Comparison of ENCODE assay signal across 26 cellular contexts in the genomic region with DNA sequence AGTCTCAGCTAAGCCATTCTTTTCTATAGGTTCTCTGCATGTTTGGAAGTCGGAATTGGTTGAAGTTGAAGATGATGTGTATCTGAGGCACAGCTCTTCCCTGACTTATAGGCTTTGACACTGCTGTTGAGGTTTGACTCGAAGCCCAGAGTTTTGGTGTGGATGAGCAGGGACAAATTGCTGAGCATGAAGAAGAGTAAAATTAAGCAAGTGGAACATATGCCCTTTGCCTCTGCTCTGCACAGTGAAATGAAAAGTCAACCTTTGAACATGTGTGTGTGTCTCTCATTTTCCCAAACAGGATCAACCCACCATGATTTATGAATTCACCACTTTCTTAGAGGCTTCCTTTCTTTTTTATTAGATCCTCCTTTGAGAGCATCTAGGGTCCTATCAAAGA. TPM values are rescaled to one million over a fixed set of nuclear protein-coding genes. Genes with fewer than 3 reads are reported as not detected.
DNase-seq lines count a peak whose midpoint lies in the region; ATAC-seq, FAIRE-seq and TF ChIP-seq lines count a peak whose summit lies in the region.
"Had no signal": no experiment of that assay in that cellular context is flagged by ENCODE, and none has a peak within 500 bp of the region (broad histone marks: within the 10 kb centered on the region; RNA-seq: fewer than 3 reads in every experiment).

No MANE protein-coding gene starts in this region.

- H3K27me3 Mint-ChIP-seq in CD8-positive, alpha-beta memory T cell, result peaks cover 0 to 11% of the 10 kb centered on the region in 2 donors

- peaks cover 0 to 2% (median 0%) of the 10 kb centered on the region in 5 donors for H3K9me3 Mint-ChIP-seq in CD8-positive, alpha-beta memory T cell

- H3K9me1 ChIP-seq in IMR-90 (ENCODE audit: insufficient read depth, low read length), result no peaks in the 10 kb centered on the region; the same call in 1 of the 2 replicates

- no peak overlapping the region for H3K9ac ChIP-seq in BLaER1 treated with 17β-estradiol and CSF1 and Interleukin-3, amounts not matched to agents 10 nM and 100 nM
- no peak overlapping the region for H3K9ac ChIP-seq in IMR-90 (ENCODE audit: low read depth, low read length)
- H3K9ac ChIP-seq in H1 (replicated peaks in 1 of 4; ENCODE audit: extremely low read depth in 1 of 4, low read depth in 3 of 4, low read length in 3 of 4), result no peak overlapping the region

- H2AK5ac ChIP-seq in IMR-90 (ENCODE audit: low read depth, low read length) (0 out of 2 replicates have a peak overlapping the region, but pooled peaks have one; percentile 16), H1 (ENCODE audit: low read depth, low read length) (no peak overlapping the region)

- peak overlapping the region in 6 of 11 experiments; percentile 8 to 58 (median 24); a peak in 7 of 22 replicates for H3K27ac ChIP-seq in BLaER1 treated with 17β-estradiol and CSF1 and Interleukin-3, amounts not matched to agents 10 nM and 100 nM
- no peak overlapping the region for H3K27ac ChIP-seq in IMR-90 (ENCODE audit: insufficient read depth, low read length)
- H3K27ac ChIP-seq in H1 (ENCODE audit: low read depth, low read length), result no peak overlapping the region
- H3K27ac ChIP-seq in CD8-positive, alpha-beta memory T cell (ENCODE audit: low read depth, low read length), result no peak overlapping the region
- no peak overlapping the region for H3K27ac ChIP-seq in pancreas
- H3K27ac ChIP-seq: SJSA1 had no signal

- H4K8ac ChIP-seq in IMR-90 (ENCODE audit: low read depth in 2 of 2, low read length in 2 of 2) (peak overlapping the region in 1 of 2 experiments; percentile 32; a peak in 1 of 4 replicates), H1 (ENCODE audit: extremely low read depth, insufficient read depth, low read length) (no peak overlapping the region)

- TF ChIP-seq CTCF in IMR-90 (conservative IDR thresholded peaks at IDR 0.05; ENCODE audit: low read depth, low read length), result no peak
- TF ChIP-seq CTCF in H1 (IDR thresholded peaks at IDR 0.05; ENCODE audit: control extremely low read depth in 1 of 3, insufficient read depth in 1 of 3, low read depth in 1 of 3, low read length in 3 of 3), result no peak
- TF ChIP-seq CTCF in pancreas (IDR thresholded peaks at IDR 0.05), result no peak

- dilution Hi-C loops in IMR-90 (cut with HindIII; ENCODE audit: low sequenced_read_pairs, unreplicated experiment), result no loop called here

- WGBS in IMR-90 (ENCODE audit: extremely low coverage in 2 of 2, insufficient read length in 1 of 2), 2 experiments, result 88% methylated on average over 1 of the region's 2 CpGs; no CpG with 5 or more reads in 1 of the 2 experiments
- WGBS in H1 (ENCODE audit: extremely low coverage in 1 of 2, insufficient coverage in 1 of 2, insufficient read length in 1 of 2, insufficient replicate concordance in 2 of 2, low coverage in 1 of 2, low lambda C conversion rate in 2 of 2, missing lambda C conversion rate in 1 of 2), 2 experiments, result 91% methylated on average over 2 of the region's 2 CpGs; no CpG with 5 or more reads in 1 of the 2 experiments
- WGBS in pancreas, 2 donors, result 70 to 86% methylated on average over 2 of the region's 2 CpGs

- CTCF ChIA-PET in IMR-90 (lab: Yijun Ruan, JAX), result interaction anchor here (0.6 to 0.8 kb wide), 3 partner anchors 293 to 482 kb away, joined by 3 to 6 read pairs (median 5); no protein-coding TSS in a partner anchor
- CTCF ChIA-PET in H1 (lab: Charles Lee; ENCODE audit: partially characterized antibody), result no interaction called here
- CTCF ChIA-PET in CD8-positive, alpha-beta memory T cell (lab: Charles Lee), result no interaction called here

- FAIRE-seq in H1 (lab: Jason Lieb, UNC) (no peak), pancreas (lab: Jason Lieb, UNC) (no peak)
- FAIRE-seq: GM12892, RCC 7860 had no signal

- no peak overlapping the region for H2BK5ac ChIP-seq in IMR-90 (ENCODE audit: low read depth, low read length, poor library complexity, severe bottlenecking)
- H2BK5ac ChIP-seq in H1 (ENCODE audit: low read depth, low read length), result no peak overlapping the region

- no peak overlapping the region for H3K4me3 ChIP-seq in BLaER1 treated with 17β-estradiol and CSF1 and Interleukin-3, amounts not matched to agents 10 nM and 100 nM
- no peak overlapping the region for H3K4me3 ChIP-seq in IMR-90 (ENCODE audit: insufficient read depth, low read depth, low read length)
- H3K4me3 ChIP-seq in H1 (ENCODE audit: extremely low read depth in 1 of 4, insufficient read depth in 2 of 4, low read depth in 3 of 4, low read length in 4 of 4), result no peak overlapping the region
- H3K4me3 ChIP-seq in CD8-positive, alpha-beta memory T cell (ENCODE audit: low read length), result no peak overlapping the region
- H3K4me3 ChIP-seq in pancreas, result no peak overlapping the region
- H3K4me3 ChIP-seq: GM23338, SJSA1 had no signal

- no peaks in the 10 kb centered on the region for H4K20me1 ChIP-seq in BLaER1 treated with 17β-estradiol and CSF1 and Interleukin-3, amounts not matched to agents 10 nM and 100 nM
- H4K20me1 ChIP-seq in IMR-90 (ENCODE audit: insufficient read depth, low read length) (no peaks in the 10 kb centered on the region), H1 (replicated peaks in 1 of 2; ENCODE audit: control insufficient read depth in 1 of 2, insufficient read depth in 2 of 2, low read length in 2 of 2) (no peaks in the 10 kb centered on the region)

- in situ Hi-C loops in IMR-90 (cut with MboI; ENCODE audit: low sequenced_read_pairs), result loop anchor here (10.0 kb wide), 4 partner anchors 256 to 906 kb away; partner anchors contain the start of gene NR3C1

- no peaks in the 10 kb centered on the region for H3K27me3 ChIP-seq in BLaER1 treated with 17β-estradiol and CSF1 and Interleukin-3, amounts not matched to agents 10 nM and 100 nM
- H3K27me3 ChIP-seq in IMR-90 (ENCODE audit: control insufficient read depth, insufficient read depth, low read length), result no peaks in the 10 kb centered on the region
- H3K27me3 ChIP-seq in H1 (replicated peaks in 1 of 4; ENCODE audit: control insufficient read depth in 3 of 4, extremely low read depth in 1 of 4, insufficient read depth in 3 of 4, low read length in 3 of 4), result no peaks in the 10 kb centered on the region
- no peaks in the 10 kb centered on the region for H3K27me3 ChIP-seq in CD8-positive, alpha-beta memory T cell (ENCODE audit: insufficient read depth, low read length, poor library complexity, severe bottlenecking)
- no peaks in the 10 kb centered on the region for H3K27me3 ChIP-seq in pancreas
- H3K27me3 ChIP-seq: SJSA1 had no signal

- H2AFZ ChIP-seq in IMR-90 (replicated peaks; ENCODE audit: low read length, poor library complexity), result no peak overlapping the region
- 0 out of 2 replicates have a peak overlapping the region, but pooled peaks have one; percentile 51 for H2AFZ ChIP-seq in H1 (ENCODE audit: low read length)
- H2AFZ ChIP-seq: GM23338 had no signal

- H3K56ac ChIP-seq in IMR-90 (ENCODE audit: extremely low read depth, insufficient read depth, low read length) (no peak overlapping the region), H1 (replicated peaks; ENCODE audit: insufficient read length, low read depth, low read length) (no peak overlapping the region)

- H3K23ac ChIP-seq in IMR-90 (ENCODE audit: low read depth, low read length) (peak overlapping the region; percentile 14; the same call in 1 of the 2 replicates), H1 (ENCODE audit: insufficient read length) (no peak overlapping the region)

- H3K4me1 ChIP-seq in BLaER1 treated with 17β-estradiol and CSF1 and Interleukin-3, amounts not matched to agents 10 nM and 100 nM, result peaks cover 15 to 67% (median 34%) of the 10 kb centered on the region in 10 experiments
- H3K4me1 ChIP-seq in IMR-90 (ENCODE audit: control insufficient read depth, insufficient read depth, low read length) (peaks cover 4% of the 10 kb centered on the region; the same call in 1 of the 2 replicates), H1 (replicated peaks in 1 of 4; ENCODE audit: control insufficient read depth in 3 of 4, insufficient read depth in 4 of 4, low read length in 3 of 4) (no peaks in the 10 kb centered on the region), pancreas (no peaks in the 10 kb centered on the region)
- no peaks in the 10 kb centered on the region for H3K4me1 ChIP-seq in CD8-positive, alpha-beta memory T cell (ENCODE audit: insufficient read depth, low read length)
- H3K4me1 ChIP-seq: SJSA1 had no signal

- H2BK15ac ChIP-seq in IMR-90 (ENCODE audit: low read depth, low read length), result peak overlapping the region; percentile 10; the same call in 1 of the 3 replicates
- H2BK15ac ChIP-seq in H1 (ENCODE audit: low read length), result no peak overlapping the region

- H3K14ac ChIP-seq in IMR-90 (replicated peaks; ENCODE audit: low read depth, low read length) (peak overlapping the region; percentile 82), H1 (ENCODE audit: insufficient read length) (no peak overlapping the region)

- intact Hi-C loops in IMR-90 (cut with micrococcal nuclease), result loop anchor here (5.0 to 10.0 kb wide), 3 partner anchors 616 to 898 kb away; no protein-coding TSS in a partner anchor
- intact Hi-C loops in pancreas (cut with DNase I), result loop anchor here in 1 of 3 donors (10.0 kb wide), 1 partner anchor 896 kb away; no protein-coding TSS in a partner anchor

- H3K9me3 ChIP-seq in BLaER1 treated with 17β-estradiol and CSF1 and Interleukin-3, amounts not matched to agents 10 nM and 100 nM (replicated peaks in 1 of 11), result peaks cover 6 to 66% (median 37%) of the 10 kb centered on the region in 11 experiments; a peak in 20 of 22 replicates
- H3K9me3 ChIP-seq in IMR-90 (ENCODE audit: control insufficient read depth, insufficient read depth, low read length) (no peaks in the 10 kb centered on the region), H1 (ENCODE audit: insufficient read depth in 2 of 2, low read depth in 1 of 2, low read length in 1 of 2) (no peaks in the 10 kb centered on the region), pancreas (no peaks in the 10 kb centered on the region)
- no peaks in the 10 kb centered on the region for H3K9me3 ChIP-seq in CD8-positive, alpha-beta memory T cell (ENCODE audit: low read length)
- H3K9me3 ChIP-seq: SJSA1 had no signal

- H3K36me3 Mint-ChIP-seq in CD8-positive, alpha-beta memory T cell, result no peaks in the 10 kb centered on the region
- H3K36me3 Mint-ChIP-seq: CD8-positive, alpha-beta T cell had no signal

- H3K27ac Mint-ChIP-seq in CD8-positive, alpha-beta memory T cell, result no peak overlapping the region
- H3K27ac Mint-ChIP-seq: CD8-positive, alpha-beta T cell; GM23338 had no signal

- no peak for TF ChIP-seq EP300 in H1 (IDR thresholded peaks at IDR 0.05; ENCODE audit: borderline replicate concordance in 1 of 2, low read depth in 2 of 2, low read length in 2 of 2)

- no peak overlapping the region for H2BK12ac ChIP-seq in H1 (ENCODE audit: low read depth, low read length)

- no peak overlapping the region for H3K4me3 Mint-ChIP-seq in CD8-positive, alpha-beta memory T cell
- H3K4me3 Mint-ChIP-seq: CD8-positive, alpha-beta T cell; GM23338 had no signal

- H3K79me2 ChIP-seq in H1 (ENCODE audit: control insufficient read depth in 1 of 2, insufficient read depth in 2 of 2, low read length in 2 of 2), result no peaks in the 10 kb centered on the region

- H3K4ac ChIP-seq in IMR-90 (ENCODE audit: low read depth, low read length), result no peak overlapping the region; the same call in 1 of the 2 replicates
- H3K4ac ChIP-seq in H1 (replicated peaks; ENCODE audit: insufficient read length, low read depth, low read length), result no peak overlapping the region

- H4K91ac ChIP-seq in IMR-90 (ENCODE audit: insufficient read depth, low read depth, low read length) (no peak overlapping the region), H1 (replicated peaks; ENCODE audit: insufficient read length, low read length) (no peak overlapping the region)

- no peak for ATAC-seq in IMR-90 (ENCODE audit: low read depth)
- ATAC-seq in HG02852 (IDR thresholded peaks at IDR 0.05; ENCODE audit: unreplicated experiment), result no peak
- no peak for ATAC-seq in pancreas
- ATAC-seq: CD8-positive, alpha-beta T cell; GM23338; Right ventricle myocardium inferior had no signal

- no peaks in the 10 kb centered on the region for H3K79me1 ChIP-seq in IMR-90 (ENCODE audit: low read depth in 1 of 2, low read length in 2 of 2)
- no peaks in the 10 kb centered on the region for H3K79me1 ChIP-seq in H1 (ENCODE audit: low read depth, low read length)

- DNase-seq in IMR-90, result no peak
- no peak for DNase-seq in H1 (ENCODE audit: low read depth in 1 of 2, low spot score in 2 of 2)
- DNase-seq in myocyte (ENCODE audit: low read depth), result peak; percentile 41
- no peak for DNase-seq in CD8-positive, alpha-beta memory T cell
- DNase-seq in pancreas, result no peak
- DNase-seq: C1 segment of cervical spinal cord; Calu3; CD8-positive, alpha-beta T cell; HCEC 1CT; KBM-7; NCI-H1092; NCI-H146; NCI-H2029 treated with DMSO at 0.1 percent for 48 hours; NCI-H2171; NCI-H345; NCI-H524; OCI-M1 had no signal

- H3K4me2 ChIP-seq in BLaER1 treated with 17β-estradiol and CSF1 and Interleukin-3, amounts not matched to agents 10 nM and 100 nM, result peak overlapping the region in 8 of 11 experiments; percentile 2 to 36 (median 24); a peak in 7 of 22 replicates
- H3K4me2 ChIP-seq in IMR-90 (ENCODE audit: low read depth, low read length) (peak overlapping the region; percentile 20; the same call in 1 of the 2 replicates), H1 (ENCODE audit: insufficient read depth in 1 of 2, low read depth in 2 of 2, low read length in 2 of 2) (no peak overlapping the region)
- H3K4me2 ChIP-seq: GM23338 had no signal

- TF ChIP-seq POLR2A in IMR-90 (IDR thresholded peaks at IDR 0.05; ENCODE audit: low read depth, low read length) (no peak), H1 (IDR thresholded peaks at IDR 0.05; ENCODE audit: control extremely low read depth in 1 of 2, low read depth in 2 of 2, low read length in 2 of 2) (no peak)

- H2BK20ac ChIP-seq in IMR-90 (ENCODE audit: low read depth, low read length), result peak overlapping the region; percentile 21; the same call in 1 of the 2 replicates
- no peak overlapping the region for H2BK20ac ChIP-seq in H1 (ENCODE audit: low read length)

- POLR2A ChIA-PET in IMR-90 (lab: Charles Lee; ENCODE audit: unreplicated experiment), result no interaction called here
- POLR2A ChIA-PET in H1 (lab: Charles Lee; ENCODE audit: partially characterized antibody), result interaction anchor here (0.7 kb wide), 1 partner anchor 1515 kb away, joined by 3 read pairs; no protein-coding TSS in a partner anchor
- POLR2A ChIA-PET in CD8-positive, alpha-beta memory T cell (lab: Charles Lee), result interaction anchor here (0.6 kb wide), 1 partner anchor 811 kb away, joined by 8 read pairs; no protein-coding TSS in a partner anchor

- BruUV-seq in IMR-90 (replicated peaks; lab: Mats Ljungman, UMichigan), result no TSS peak

- H2BK120ac ChIP-seq in IMR-90 (ENCODE audit: low read depth, low read length), result peak overlapping the region; percentile 73; the same call in 1 of the 2 replicates
- no peak overlapping the region for H2BK120ac ChIP-seq in H1 (replicated peaks; ENCODE audit: low read depth, low read length)

- H2AK9ac ChIP-seq in IMR-90 (replicated peaks; ENCODE audit: low read depth, low read length, poor library complexity), result no peak overlapping the region

- no peaks in the 10 kb centered on the region for H3K4me1 Mint-ChIP-seq in CD8-positive, alpha-beta memory T cell
- H3K4me1 Mint-ChIP-seq: GM23338 had no signal

- H3K36me3 ChIP-seq in BLaER1 treated with 17β-estradiol and CSF1 and Interleukin-3, amounts not matched to agents 10 nM and 100 nM, result peaks cover 0 to 27% (median 0%) of the 10 kb centered on the region in 11 experiments; a peak in 5 of 22 replicates
- H3K36me3 ChIP-seq in IMR-90 (ENCODE audit: control insufficient read depth, insufficient read depth, low read length) (no peaks in the 10 kb centered on the region), H1 (ENCODE audit: control insufficient read depth in 2 of 4, insufficient read depth in 4 of 4, low read length in 3 of 4) (no peaks in the 10 kb centered on the region), pancreas (no peaks in the 10 kb centered on the region)
- no peaks in the 10 kb centered on the region for H3K36me3 ChIP-seq in CD8-positive, alpha-beta memory T cell (ENCODE audit: insufficient read depth, low read length)
- H3K36me3 ChIP-seq: SJSA1 had no signal

- peak overlapping the region; percentile 27; the same call in 1 of the 2 replicates for H4K5ac ChIP-seq in IMR-90 (ENCODE audit: low read depth, low read length)
- no peak overlapping the region for H4K5ac ChIP-seq in H1 (ENCODE audit: insufficient read length, low read depth, low read length)

- peak overlapping the region; percentile 22; the same call in 1 of the 2 replicates for H3K18ac ChIP-seq in IMR-90 (ENCODE audit: low read depth, low read length)
- H3K18ac ChIP-seq in H1 (ENCODE audit: extremely low read depth, low read length), result no peak overlapping the region

- TF ChIP-seq RAD21 in IMR-90 (IDR thresholded peaks at IDR 0.05; ENCODE audit: low read length) (no peak), H1 (IDR thresholded peaks at IDR 0.05 in 1 of 2, conservative IDR thresholded peaks at IDR 0.05 in 1 of 2; ENCODE audit: low read depth in 2 of 2, low read length in 2 of 2) (no peak)

- H3K23me2 ChIP-seq in H1 (ENCODE audit: low read depth, low read length), result no peaks in the 10 kb centered on the region

RNA-seq across cellular contexts. Expression of gene HMHB1, which starts 8.5 kb away (rescaled TPM):
- total RNA-seq in IMR-90 (2012; rRNA removed) (not detected in 2 replicates), myocyte (not detected in 2 replicates), pancreas (not detected)
- polyA plus RNA-seq in IMR-90 (2012; rRNA removed) (not detected in 2 replicates), H1 (2011; rRNA removed) (not detected in 2 replicates), pancreas (not detected)
- not detected in 2 replicates for polyA plus RNA-seq in IMR-90 (2012; cell fraction: cytosol; rRNA removed)
- polyA plus RNA-seq in IMR-90 (2012; cell fraction: nucleus; rRNA removed; ENCODE audit: low replicate concordance), result not detected in 2 replicates
- total RNA-seq in H1 (2021; fragmentation: NEBNext Ultra II Directional; extraction: Animal tissue kit (Norgen Biotek cat#: 25700)), result not detected in 2 replicates
- not detected for polyA plus RNA-seq in H1 (2011; cell fraction: cytosol; rRNA removed)
- not detected for polyA plus RNA-seq in H1 (2011; cell fraction: nucleus; rRNA removed)
- polyA plus RNA-seq in H1 (2012, experiment 1 of 2), result not detected in 4 replicates
- polyA plus RNA-seq in H1 (2012, experiment 2 of 2), result not detected
- not detected for polyA plus RNA-seq in H1 (2013, experiment 1 of 2)
- not detected for polyA plus RNA-seq in H1 (2013, experiment 2 of 2)
- not detected in 2 replicates for polyA minus RNA-seq in H1 (2011; rRNA and poly(A)+ RNA removed)
- not detected for polyA minus RNA-seq in H1 (2011; cell fraction: cytosol; rRNA and poly(A)+ RNA removed)
- not detected for polyA minus RNA-seq in H1 (2011; cell fraction: nucleus; rRNA and poly(A)+ RNA removed)
- polyA plus RNA-seq in myocyte (2012), result not detected
- not detected for total RNA-seq in CD8-positive, alpha-beta memory T cell
- polyA plus RNA-seq in CD8-positive, alpha-beta memory T cell, result not detected
- total RNA-seq: Calu3; CD8-positive, alpha-beta T cell; G401; GM23338; Right ventricle myocardium inferior; SJSA1; T-helper 1 cell treated with Interleukin-12 subunit alpha and Interleukin-12 subunit beta and Interleukin-4 antibody, amounts not matched to agents 30 ng/mL and 1 ng/mL, for 36 hours had no signal
- polyA plus RNA-seq: GM23338 had no signal

Comparison
In these comparisons a context has a peak if more than half of its experiments do, and no peak if none do; other contexts are left out.
1. H3K27ac ChIP-seq: peak in BLaER1 treated with 17β-estradiol and CSF1 and Interleukin-3, amounts not matched to agents 10 nM and 100 nM (6 of 11); none in IMR-90 (single experiment), H1 (single experiment), CD8-positive, alpha-beta memory T cell (single experiment) and pancreas (0 of 4).
2. H3K4me2 ChIP-seq: peak in BLaER1 treated with 17β-estradiol and CSF1 and Interleukin-3, amounts not matched to agents 10 nM and 100 nM (8 of 11) and IMR-90 (single experiment); none in H1 (0 of 2).